In genomic region chrX:56268888-56269287, GRCh38 we compare ENCODE assay signal across 14 cellular contexts. TPM values are rescaled to one million over a fixed set of nuclear protein-coding genes. Genes with fewer than 3 reads are reported as not detected.
A peak's percentile ranks its signal among the peaks of the same experiment; 100 is the strongest.
DNase-seq lines count a peak whose midpoint lies in the region; ATAC-seq and TF ChIP-seq lines count a peak whose summit lies in the region.
"Had no signal": no experiment of that assay in that cellular context is flagged by ENCODE, and none has a peak within 500 bp of the region (broad histone marks: within the 10 kb centered on the region; RNA-seq: fewer than 3 reads in every experiment).

No MANE protein-coding gene starts in this region.

- H3K27ac Mint-ChIP-seq in activated T-helper 2 cell treated with anti-CD3 and anti-CD28 coated beads, Interferon-gamma antibody, Interleukin-2, Interleukin-4, amounts not matched to agents 10 μg/mL and 5 μg/mL and 100 μg/mL, durations not matched to agents 14 hours and 24 hours and 36 hours = no peak overlapping the region
- H3K27ac Mint-ChIP-seq: activated T-helper 1 cell treated with anti-CD3 and anti-CD28 coated beads, Interleukin-12 subunit alpha, Interleukin-12 subunit beta, Interleukin-2, Interleukin-4 antibody, amounts not matched to agents 30 ng/mL and 10 ng/mL and 1 ng/mL, durations not matched to agents 14 hours and 24 hours and 36 hours; immature natural killer cell had no signal

- no peaks in the 10 kb centered on the region for H3K9me3 Mint-ChIP-seq in activated T-helper 2 cell treated with anti-CD3 and anti-CD28 coated beads, Interferon-gamma antibody, Interleukin-2, Interleukin-4, amounts not matched to agents 10 μg/mL and 5 μg/mL and 100 μg/mL, durations not matched to agents 14 hours and 24 hours and 36 hours
- H3K9me3 Mint-ChIP-seq: activated T-helper 1 cell treated with anti-CD3 and anti-CD28 coated beads, Interleukin-12 subunit alpha, Interleukin-12 subunit beta, Interleukin-2, Interleukin-4 antibody, amounts not matched to agents 30 ng/mL and 10 ng/mL and 1 ng/mL, durations not matched to agents 14 hours and 24 hours and 36 hours; immature natural killer cell had no signal

- peaks cover 9% of the 10 kb centered on the region for H3K4me1 Mint-ChIP-seq in activated T-helper 2 cell treated with anti-CD3 and anti-CD28 coated beads, Interferon-gamma antibody, Interleukin-2, Interleukin-4, amounts not matched to agents 10 μg/mL and 5 μg/mL and 100 μg/mL, durations not matched to agents 14 hours and 24 hours and 36 hours (ENCODE audit: low read depth)
- H3K4me1 Mint-ChIP-seq: immature natural killer cell had no signal

- DNase-seq in GM12865 (ENCODE audit: low read depth) (peak; percentile 56), NCI-H345 (lab: John Stamatoyannopoulos, UW) (no peak), caudate nucleus (lab: John Stamatoyannopoulos, UW) (no peak)
- DNase-seq in activated T-helper 2 cell treated with anti-CD3 and anti-CD28 coated beads, Interferon-gamma antibody, Interleukin-2, Interleukin-4, amounts not matched to agents 10 μg/mL and 5 μg/mL and 100 μg/mL, durations not matched to agents 14 hours and 24 hours and 36 hours (ENCODE audit: low spot score) = no peak
- DNase-seq in stimulated activated CD4-positive, alpha-beta T cell treated with anti-CD3 and anti-CD28 coated beads, Interleukin-2, amount 100 ng/mL, for 48 hours = no peak
- DNase-seq: DND-41, immature natural killer cell, NCI-H1930 had no signal

- no peaks in the 10 kb centered on the region for H3K27me3 Mint-ChIP-seq in activated T-helper 2 cell treated with anti-CD3 and anti-CD28 coated beads, Interferon-gamma antibody, Interleukin-2, Interleukin-4, amounts not matched to agents 10 μg/mL and 5 μg/mL and 100 μg/mL, durations not matched to agents 14 hours and 24 hours and 36 hours (ENCODE audit: low read depth)

- H3K4me3 Mint-ChIP-seq in activated T-helper 2 cell treated with anti-CD3 and anti-CD28 coated beads, Interferon-gamma antibody, Interleukin-2, Interleukin-4, amounts not matched to agents 10 μg/mL and 5 μg/mL and 100 μg/mL, durations not matched to agents 14 hours and 24 hours and 36 hours (ENCODE audit: low read depth) = no peak overlapping the region
- H3K4me3 Mint-ChIP-seq: activated T-helper 1 cell treated with anti-CD3 and anti-CD28 coated beads, Interleukin-12 subunit alpha, Interleukin-12 subunit beta, Interleukin-2, Interleukin-4 antibody, amounts not matched to agents 30 ng/mL and 10 ng/mL and 1 ng/mL, durations not matched to agents 14 hours and 24 hours and 36 hours; immature natural killer cell had no signal

- H3K4me3 ChIP-seq in GM12865 (ENCODE audit: low read depth, low read length) = no peak overlapping the region
- H3K4me3 ChIP-seq: cardiac muscle cell, smooth muscle cell had no signal

- no peak for TF ChIP-seq CTCF in GM12865 (IDR thresholded peaks at IDR 0.05; ENCODE audit: insufficient read depth, low read depth, low read length, missing control alignments)

- ATAC-seq in GM19351 (IDR thresholded peaks at IDR 0.05; ENCODE audit: unreplicated experiment) (peak; percentile 98), HG02852 (IDR thresholded peaks at IDR 0.05; ENCODE audit: unreplicated experiment) (peak; percentile 94), HG03558 (IDR thresholded peaks at IDR 0.05; ENCODE audit: extremely low read depth, unreplicated experiment) (peak; percentile 95)

- H3K36me3 Mint-ChIP-seq in activated T-helper 2 cell treated with anti-CD3 and anti-CD28 coated beads, Interferon-gamma antibody, Interleukin-2, Interleukin-4, amounts not matched to agents 10 μg/mL and 5 μg/mL and 100 μg/mL, durations not matched to agents 14 hours and 24 hours and 36 hours (ENCODE audit: low read depth) = peaks cover 11% of the 10 kb centered on the region

- intact Hi-C loops in activated T-helper 2 cell treated with anti-CD3 and anti-CD28 coated beads, Interferon-gamma antibody, Interleukin-2, Interleukin-4, amounts not matched to agents 10 μg/mL and 5 μg/mL and 100 μg/mL, durations not matched to agents 14 hours and 24 hours and 36 hours (cut with micrococcal nuclease) = loop anchor here (5.0 kb wide), 1 partner anchor 463 kb away; no protein-coding TSS in a partner anchor

- no peak overlapping the region for H3K27ac ChIP-seq in caudate nucleus (ENCODE audit: low read depth, low read length)
- H3K27ac ChIP-seq: cardiac muscle cell had no signal

RNA-seq across cellular contexts. Expression of gene KLF8, which starts 36.7 kb away (rescaled TPM):
- total RNA-seq in activated T-helper 2 cell treated with anti-CD3 and anti-CD28 coated beads, Interferon-gamma antibody, Interleukin-2, Interleukin-4, amounts not matched to agents 10 μg/mL and 5 μg/mL and 100 μg/mL, durations not matched to agents 14 hours and 24 hours and 36 hours = 7.4 and 7.5 TPM in 2 replicates
